8 cellular contexts compared by ENCODE assay signal in the genomic region with DNA sequence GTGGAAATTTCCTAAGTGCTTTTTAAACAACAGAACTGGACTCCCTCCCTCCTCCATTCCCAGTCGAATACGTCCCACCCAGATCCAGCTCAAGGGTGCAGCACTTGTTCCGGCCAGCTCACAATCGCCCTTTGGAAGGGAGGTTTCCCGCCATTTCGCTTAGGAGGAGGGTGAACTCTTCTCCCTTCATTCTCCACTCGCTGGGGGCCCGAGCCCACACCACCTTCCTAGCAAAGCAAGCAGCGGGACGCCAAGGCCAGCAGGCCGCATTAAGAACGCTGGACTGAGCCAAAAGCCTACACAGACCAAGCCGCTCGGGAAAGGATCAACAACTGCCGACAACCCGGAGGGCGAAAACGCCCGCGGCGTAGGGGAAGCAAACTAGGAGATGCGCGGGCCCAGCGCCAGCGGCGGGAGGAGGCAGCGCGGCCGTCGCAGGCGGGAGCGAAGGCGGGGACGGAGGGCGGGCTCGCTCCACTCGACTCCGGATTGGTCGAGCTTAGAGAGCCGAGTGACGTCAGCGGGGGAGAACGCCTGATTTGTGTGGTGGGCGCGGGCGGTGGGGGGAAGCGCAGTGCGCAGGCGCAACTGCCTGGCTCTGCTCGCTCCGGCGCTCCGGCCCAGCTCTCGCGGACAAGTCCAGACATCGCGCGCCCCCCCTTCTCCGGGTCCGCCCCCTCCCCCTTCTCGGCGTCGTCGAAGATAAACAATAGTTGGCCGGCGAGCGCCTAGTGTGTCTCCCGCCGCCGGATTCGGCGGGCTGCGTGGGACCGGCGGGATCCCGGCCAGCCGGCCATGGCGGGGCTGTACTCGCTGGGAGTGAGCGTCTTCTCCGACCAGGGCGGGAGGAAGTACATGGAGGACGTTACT. TPM values are rescaled to one million over a fixed set of nuclear protein-coding genes. Genes with fewer than 3 reads are reported as not detected.
DNase-seq lines count a peak whose midpoint lies in the region; ATAC-seq and TF ChIP-seq lines count a peak whose summit lies in the region.

Gene PPM1D (plus strand): TSS at position 574 of the 870 bp plus-strand sequence. CDS start 222 bp downstream, at position 796.

- TF ChIP-seq CTCF in epithelial cell of esophagus (IDR thresholded peaks at IDR 0.05; ENCODE audit: insufficient read depth, low read depth, low read length, missing control alignments) = no peak

- TF ChIP-seq RAD21 in Ishikawa (IDR thresholded peaks at IDR 0.05; ENCODE audit: low read depth) = no peak

- H3K4me3 ChIP-seq in epithelial cell of esophagus (ENCODE audit: low read length) = peak within 1 kb of the TSS; percentile 86
- H3K4me3 ChIP-seq in mononuclear cell (ENCODE audit: low read length) = peak within 1 kb of the TSS; percentile 88

- DNase-seq in DMS153 treated with DMSO at 0.1 percent for 48 hours (lab: John Stamatoyannopoulos, UW; ENCODE audit: unreplicated experiment) = peak; percentile 96
- DNase-seq in OCI-M2 (lab: John Stamatoyannopoulos, UW; ENCODE audit: unreplicated experiment) = peak; percentile 56
- DNase-seq in activated T-cell treated with anti-CD3 and anti-CD28 coated beads for 4 hours = peak; percentile 95
- peak; percentile 99 for DNase-seq in epithelial cell of esophagus (ENCODE audit: low read depth)
- DNase-seq in stimulated activated CD8-positive, alpha-beta memory T cell treated with anti-CD3 and anti-CD28 coated beads, Interleukin-2, amount 100 ng/mL, for 48 hours (ENCODE audit: low read depth in 2 of 2) = peak; percentile 98

- no peaks in the 10 kb centered on the region for H3K27me3 ChIP-seq in mononuclear cell (ENCODE audit: insufficient read depth, low read length)

- peaks cover 55% of the 10 kb centered on the region for H3K4me1 ChIP-seq in mononuclear cell (ENCODE audit: insufficient read depth, low read length)

- no peaks in the 10 kb centered on the region for H3K9me3 ChIP-seq in mononuclear cell (ENCODE audit: low read depth, low read length)

- peak; percentile 30; the same call in 1 of the 2 replicates for TF ChIP-seq EP300 in Ishikawa (IDR thresholded peaks at IDR 0.05; ENCODE audit: borderline replicate concordance)

- peak; percentile 81 for ATAC-seq in GM21619 (IDR thresholded peaks at IDR 0.05; ENCODE audit: unreplicated experiment)

TF ChIP-seq in Ishikawa, 13 proteins besides CTCF, POLR2A, EP300 and RAD21:
- TF ChIP-seq NFIC (IDR thresholded peaks at IDR 0.05) (peak; percentile 89), TAF1 (IDR thresholded peaks at IDR 0.05; ENCODE audit: low read depth) (peak; percentile 81), FOXM1 (IDR thresholded peaks at IDR 0.05; ENCODE audit: borderline replicate concordance, low read depth) (no peak; the same call in 1 of the 2 replicates), CEBPB (IDR thresholded peaks at IDR 0.05) (no peak), CREB1 (IDR thresholded peaks at IDR 0.05; ENCODE audit: low read depth) (peak; percentile 64; the same call in 1 of the 2 replicates), EGR1 (IDR thresholded peaks at IDR 0.05) (peak; percentile 16), TEAD4 (IDR thresholded peaks at IDR 0.05) (peak; percentile 14; the same call in 1 of the 2 replicates), TCF12 (IDR thresholded peaks at IDR 0.05; ENCODE audit: low read depth) (peak; percentile 64), ZBTB7A (IDR thresholded peaks at IDR 0.05; ENCODE audit: low read depth) (peak; percentile 71; the same call in 1 of the 2 replicates), YY1 (IDR thresholded peaks at IDR 0.05; ENCODE audit: low read depth) (peak; percentile 56)
- TF ChIP-seq, protein P1, sequence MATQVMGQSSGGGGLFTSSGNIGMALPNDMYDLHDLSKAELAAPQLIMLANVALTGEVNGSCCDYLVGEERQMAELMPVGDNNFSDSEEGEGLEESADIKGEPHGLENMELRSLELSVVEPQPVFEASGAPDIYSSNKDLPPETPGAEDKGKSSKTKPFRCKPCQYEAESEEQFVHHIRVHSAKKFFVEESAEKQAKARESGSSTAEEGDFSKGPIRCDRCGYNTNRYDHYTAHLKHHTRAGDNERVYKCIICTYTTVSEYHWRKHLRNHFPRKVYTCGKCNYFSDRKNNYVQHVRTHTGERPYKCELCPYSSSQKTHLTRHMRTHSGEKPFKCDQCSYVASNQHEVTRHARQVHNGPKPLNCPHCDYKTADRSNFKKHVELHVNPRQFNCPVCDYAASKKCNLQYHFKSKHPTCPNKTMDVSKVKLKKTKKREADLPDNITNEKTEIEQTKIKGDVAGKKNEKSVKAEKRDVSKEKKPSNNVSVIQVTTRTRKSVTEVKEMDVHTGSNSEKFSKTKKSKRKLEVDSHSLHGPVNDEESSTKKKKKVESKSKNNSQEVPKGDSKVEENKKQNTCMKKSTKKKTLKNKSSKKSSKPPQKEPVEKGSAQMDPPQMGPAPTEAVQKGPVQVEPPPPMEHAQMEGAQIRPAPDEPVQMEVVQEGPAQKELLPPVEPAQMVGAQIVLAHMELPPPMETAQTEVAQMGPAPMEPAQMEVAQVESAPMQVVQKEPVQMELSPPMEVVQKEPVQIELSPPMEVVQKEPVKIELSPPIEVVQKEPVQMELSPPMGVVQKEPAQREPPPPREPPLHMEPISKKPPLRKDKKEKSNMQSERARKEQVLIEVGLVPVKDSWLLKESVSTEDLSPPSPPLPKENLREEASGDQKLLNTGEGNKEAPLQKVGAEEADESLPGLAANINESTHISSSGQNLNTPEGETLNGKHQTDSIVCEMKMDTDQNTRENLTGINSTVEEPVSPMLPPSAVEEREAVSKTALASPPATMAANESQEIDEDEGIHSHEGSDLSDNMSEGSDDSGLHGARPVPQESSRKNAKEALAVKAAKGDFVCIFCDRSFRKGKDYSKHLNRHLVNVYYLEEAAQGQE (IDR thresholded peaks at IDR 0.05; ENCODE audit: low read depth) = no peak
- TF ChIP-seq, protein P2, sequence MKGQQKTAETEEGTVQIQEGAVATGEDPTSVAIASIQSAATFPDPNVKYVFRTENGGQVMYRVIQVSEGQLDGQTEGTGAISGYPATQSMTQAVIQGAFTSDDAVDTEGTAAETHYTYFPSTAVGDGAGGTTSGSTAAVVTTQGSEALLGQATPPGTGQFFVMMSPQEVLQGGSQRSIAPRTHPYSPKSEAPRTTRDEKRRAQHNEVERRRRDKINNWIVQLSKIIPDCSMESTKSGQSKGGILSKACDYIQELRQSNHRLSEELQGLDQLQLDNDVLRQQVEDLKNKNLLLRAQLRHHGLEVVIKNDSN (IDR thresholded peaks at IDR 0.05) = no peak
- TF ChIP-seq, protein P3, sequence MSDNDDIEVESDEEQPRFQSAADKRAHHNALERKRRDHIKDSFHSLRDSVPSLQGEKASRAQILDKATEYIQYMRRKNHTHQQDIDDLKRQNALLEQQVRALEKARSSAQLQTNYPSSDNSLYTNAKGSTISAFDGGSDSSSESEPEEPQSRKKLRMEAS (IDR thresholded peaks at IDR 0.05) = peak; percentile 45

RNA-seq across cellular contexts. Expression of gene PPM1D, which starts in this region (rescaled TPM):
- total RNA-seq in mononuclear cell = 14.8 TPM

Comparison
In these comparisons a context has a peak if more than half of its experiments do, and no peak if none do; other contexts are left out.
1. Peak in every context shown above with its lines: DNase-seq, ATAC-seq and H3K4me3 ChIP-seq.